ENCODE assay signal across 10 cellular contexts in genomic region chr9:134689320-134690181, GRCh38. TPM values are rescaled to one million over a fixed set of nuclear protein-coding genes. Genes with fewer than 3 reads are reported as not detected.
DNase-seq lines count a peak whose midpoint lies in the region; FAIRE-seq and TF ChIP-seq lines count a peak whose summit lies in the region.
"Had no signal": no experiment of that assay in that cellular context is flagged by ENCODE, and none has a peak within 500 bp of the region (broad histone marks: within the 10 kb centered on the region; RNA-seq: fewer than 3 reads in every experiment).

No MANE protein-coding gene starts in this region.

- no peaks in the 10 kb centered on the region for H3K27me3 ChIP-seq in astrocyte (ENCODE audit: insufficient read depth, low read length)
- H3K27me3 ChIP-seq in hepatocyte = no peaks in the 10 kb centered on the region
- no peaks in the 10 kb centered on the region for H3K27me3 ChIP-seq in small intestine (ENCODE audit: control insufficient read depth in 2 of 2, insufficient read depth in 2 of 2, low read length in 2 of 2)
- H3K27me3 ChIP-seq in effector memory CD4-positive, alpha-beta T cell (replicated peaks; ENCODE audit: control insufficient read depth, insufficient read depth, low read length, poor library complexity, severe bottlenecking) = no peaks in the 10 kb centered on the region

- TF ChIP-seq RAD21 in Ishikawa (IDR thresholded peaks at IDR 0.05; ENCODE audit: low read depth) = peak; percentile 46

- no peak overlapping the region for H2AFZ ChIP-seq in astrocyte (ENCODE audit: low read depth, low read length)
- no peak overlapping the region for H2AFZ ChIP-seq in hepatocyte

- peaks cover 3% of the 10 kb centered on the region for H3K9me3 Mint-ChIP-seq in astrocyte (ENCODE audit: unreplicated experiment)

- TF ChIP-seq EP300 in Ishikawa (IDR thresholded peaks at IDR 0.05; ENCODE audit: borderline replicate concordance) = no peak

- peaks cover 36% of the 10 kb centered on the region for H3K36me3 Mint-ChIP-seq in astrocyte (ENCODE audit: low read depth, unreplicated experiment)
- H3K36me3 Mint-ChIP-seq: CD4-positive, CD25-positive, alpha-beta regulatory T cell had no signal

- peaks cover 38% of the 10 kb centered on the region for H3K36me3 ChIP-seq in astrocyte (ENCODE audit: insufficient read depth, low read length)
- no peaks in the 10 kb centered on the region for H3K36me3 ChIP-seq in hepatocyte (replicated peaks; ENCODE audit: insufficient read depth, low read depth)
- no peaks in the 10 kb centered on the region for H3K36me3 ChIP-seq in small intestine (ENCODE audit: control insufficient read depth in 2 of 2, insufficient read depth in 2 of 2, low read length in 2 of 2)
- no peaks in the 10 kb centered on the region for H3K36me3 ChIP-seq in effector memory CD4-positive, alpha-beta T cell (ENCODE audit: control insufficient read depth, insufficient read depth, low read length)

- peak overlapping the region; percentile 32 for H3K4me2 ChIP-seq in astrocyte (ENCODE audit: low read length)
- H3K4me2 ChIP-seq in hepatocyte = no peak overlapping the region

- H3K27ac Mint-ChIP-seq in astrocyte (ENCODE audit: unreplicated experiment) = peak overlapping the region; percentile 83
- H3K27ac Mint-ChIP-seq: CD4-positive, CD25-positive, alpha-beta regulatory T cell had no signal

- peak overlapping the region; percentile 63 for H3K9ac ChIP-seq in astrocyte (ENCODE audit: low read length)

- no peak for FAIRE-seq in astrocyte (lab: Jason Lieb, UNC)
- no peak for FAIRE-seq in small intestine (lab: Jason Lieb, UNC)

- peaks cover 100% of the 10 kb centered on the region for H4K20me1 ChIP-seq in astrocyte (ENCODE audit: insufficient read depth, low read length)
- peaks cover 96% of the 10 kb centered on the region for H4K20me1 ChIP-seq in hepatocyte (ENCODE audit: insufficient read depth, poor library complexity, severe bottlenecking)

- no peak overlapping the region for H3K4me3 Mint-ChIP-seq in astrocyte (ENCODE audit: unreplicated experiment)
- H3K4me3 Mint-ChIP-seq: CD4-positive, CD25-positive, alpha-beta regulatory T cell had no signal

- DNase-seq in NCI-H2029 (lab: John Stamatoyannopoulos, UW) = peak; percentile 10
- DNase-seq in NCI-H2029 treated with DMSO at 0.1 percent for 48 hours (lab: John Stamatoyannopoulos, UW) = no peak
- no peak for DNase-seq in astrocyte (ENCODE audit: low read depth)
- peak; percentile 69 for DNase-seq in hepatocyte (ENCODE audit: low spot score)
- DNase-seq in small intestine = peak; percentile 29
- no peak for DNase-seq in effector memory CD4-positive, alpha-beta T cell
- no peak for DNase-seq in GOT3 (lab: John Stamatoyannopoulos, UW)
- DNase-seq: CD4-positive, CD25-positive, alpha-beta regulatory T cell had no signal

- no peaks in the 10 kb centered on the region for H3K27me3 Mint-ChIP-seq in astrocyte (ENCODE audit: low read depth, unreplicated experiment)
- H3K27me3 Mint-ChIP-seq: CD4-positive, CD25-positive, alpha-beta regulatory T cell had no signal

- peaks cover 24% of the 10 kb centered on the region for H3K4me1 Mint-ChIP-seq in astrocyte (ENCODE audit: low read depth, unreplicated experiment)

- H3K27ac ChIP-seq in astrocyte (ENCODE audit: low read depth, low read length) (no peak overlapping the region), hepatocyte (no peak overlapping the region), small intestine (ENCODE audit: low read depth in 1 of 2, low read length in 1 of 2) (no peak overlapping the region)
- no peak overlapping the region for H3K27ac ChIP-seq in effector memory CD4-positive, alpha-beta T cell (ENCODE audit: insufficient read depth, low read length, poor library complexity, severe bottlenecking)

- TF ChIP-seq CTCF in astrocyte (IDR thresholded peaks at IDR 0.05; ENCODE audit: insufficient read depth, low read depth, low read length) (peak; percentile 66), hepatocyte (IDR thresholded peaks at IDR 0.05; ENCODE audit: poor library complexity) (peak; percentile 73)

- H3K9me3 ChIP-seq in astrocyte (ENCODE audit: insufficient read depth, low read depth, low read length) (peaks cover 6% of the 10 kb centered on the region), hepatocyte (ENCODE audit: low read depth) (no peaks in the 10 kb centered on the region), small intestine (ENCODE audit: control insufficient read depth, low read depth) (no peaks in the 10 kb centered on the region)
- H3K9me3 ChIP-seq in effector memory CD4-positive, alpha-beta T cell (ENCODE audit: control insufficient read depth, low read length) = no peaks in the 10 kb centered on the region

- WGBS in hepatocyte (ENCODE audit: low lambda C conversion rate, missing lambda C conversion rate) = 64% methylated on average over 20 of the region's 20 CpGs
- 38 to 45% (median 45%) methylated on average over 20 of the region's 20 CpGs for WGBS in small intestine, 3 donors

- H3K4me1 ChIP-seq in astrocyte (ENCODE audit: insufficient read depth, low read length) = peaks cover 23% of the 10 kb centered on the region
- no peaks in the 10 kb centered on the region for H3K4me1 ChIP-seq in hepatocyte (ENCODE audit: insufficient read depth)
- no peaks in the 10 kb centered on the region for H3K4me1 ChIP-seq in small intestine (ENCODE audit: control insufficient read depth in 2 of 2, insufficient read depth in 1 of 2, low read depth in 1 of 2, low read length in 1 of 2)
- H3K4me1 ChIP-seq in effector memory CD4-positive, alpha-beta T cell (ENCODE audit: control insufficient read depth, insufficient read depth, low read length, poor library complexity, severe bottlenecking) = no peaks in the 10 kb centered on the region

- H3K4me3 ChIP-seq in astrocyte (ENCODE audit: insufficient read depth, low read depth, low read length) (no peak overlapping the region), hepatocyte (no peak overlapping the region), small intestine (ENCODE audit: low read depth in 1 of 2, low read length in 2 of 2) (no peak overlapping the region)
- H3K4me3 ChIP-seq in effector memory CD4-positive, alpha-beta T cell (ENCODE audit: insufficient read depth, low read depth, low read length, poor library complexity, severe bottlenecking) = no peak overlapping the region

- no peaks in the 10 kb centered on the region for H3K9me2 ChIP-seq in hepatocyte (replicated peaks; ENCODE audit: insufficient read depth)

- H3K79me2 ChIP-seq in astrocyte (ENCODE audit: insufficient read depth, low read length) = peaks cover 99% of the 10 kb centered on the region
- peaks cover 82% of the 10 kb centered on the region for H3K79me2 ChIP-seq in hepatocyte

TF ChIP-seq in Ishikawa, 13 proteins besides CTCF, POLR2A, EP300 and RAD21:
- TF ChIP-seq TCF12 (IDR thresholded peaks at IDR 0.05; ENCODE audit: low read depth) = no peak
- TF ChIP-seq EGR1 (IDR thresholded peaks at IDR 0.05) = no peak
- no peak for TF ChIP-seq CREB1 (IDR thresholded peaks at IDR 0.05; ENCODE audit: low read depth)
- TF ChIP-seq NFIC (IDR thresholded peaks at IDR 0.05) = no peak
- TF ChIP-seq TAF1 (IDR thresholded peaks at IDR 0.05; ENCODE audit: low read depth) = no peak
- no peak for TF ChIP-seq ZBTB7A (IDR thresholded peaks at IDR 0.05; ENCODE audit: low read depth)
- no peak for TF ChIP-seq FOXM1 (IDR thresholded peaks at IDR 0.05; ENCODE audit: borderline replicate concordance, low read depth)
- TF ChIP-seq, protein P1, sequence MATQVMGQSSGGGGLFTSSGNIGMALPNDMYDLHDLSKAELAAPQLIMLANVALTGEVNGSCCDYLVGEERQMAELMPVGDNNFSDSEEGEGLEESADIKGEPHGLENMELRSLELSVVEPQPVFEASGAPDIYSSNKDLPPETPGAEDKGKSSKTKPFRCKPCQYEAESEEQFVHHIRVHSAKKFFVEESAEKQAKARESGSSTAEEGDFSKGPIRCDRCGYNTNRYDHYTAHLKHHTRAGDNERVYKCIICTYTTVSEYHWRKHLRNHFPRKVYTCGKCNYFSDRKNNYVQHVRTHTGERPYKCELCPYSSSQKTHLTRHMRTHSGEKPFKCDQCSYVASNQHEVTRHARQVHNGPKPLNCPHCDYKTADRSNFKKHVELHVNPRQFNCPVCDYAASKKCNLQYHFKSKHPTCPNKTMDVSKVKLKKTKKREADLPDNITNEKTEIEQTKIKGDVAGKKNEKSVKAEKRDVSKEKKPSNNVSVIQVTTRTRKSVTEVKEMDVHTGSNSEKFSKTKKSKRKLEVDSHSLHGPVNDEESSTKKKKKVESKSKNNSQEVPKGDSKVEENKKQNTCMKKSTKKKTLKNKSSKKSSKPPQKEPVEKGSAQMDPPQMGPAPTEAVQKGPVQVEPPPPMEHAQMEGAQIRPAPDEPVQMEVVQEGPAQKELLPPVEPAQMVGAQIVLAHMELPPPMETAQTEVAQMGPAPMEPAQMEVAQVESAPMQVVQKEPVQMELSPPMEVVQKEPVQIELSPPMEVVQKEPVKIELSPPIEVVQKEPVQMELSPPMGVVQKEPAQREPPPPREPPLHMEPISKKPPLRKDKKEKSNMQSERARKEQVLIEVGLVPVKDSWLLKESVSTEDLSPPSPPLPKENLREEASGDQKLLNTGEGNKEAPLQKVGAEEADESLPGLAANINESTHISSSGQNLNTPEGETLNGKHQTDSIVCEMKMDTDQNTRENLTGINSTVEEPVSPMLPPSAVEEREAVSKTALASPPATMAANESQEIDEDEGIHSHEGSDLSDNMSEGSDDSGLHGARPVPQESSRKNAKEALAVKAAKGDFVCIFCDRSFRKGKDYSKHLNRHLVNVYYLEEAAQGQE (IDR thresholded peaks at IDR 0.05; ENCODE audit: low read depth) = no peak
- TF ChIP-seq TEAD4 (IDR thresholded peaks at IDR 0.05) = no peak
- TF ChIP-seq, protein P2, sequence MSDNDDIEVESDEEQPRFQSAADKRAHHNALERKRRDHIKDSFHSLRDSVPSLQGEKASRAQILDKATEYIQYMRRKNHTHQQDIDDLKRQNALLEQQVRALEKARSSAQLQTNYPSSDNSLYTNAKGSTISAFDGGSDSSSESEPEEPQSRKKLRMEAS (IDR thresholded peaks at IDR 0.05) = no peak
- no peak for TF ChIP-seq YY1 (IDR thresholded peaks at IDR 0.05; ENCODE audit: low read depth)
- TF ChIP-seq CEBPB (IDR thresholded peaks at IDR 0.05) = no peak
- TF ChIP-seq USF1 (IDR thresholded peaks at IDR 0.05) = no peak
TF ChIP-seq in Ishikawa: peak in this region for 0.

RNA-seq across cellular contexts. Expression of gene COL5A1, which starts 47.9 kb away (rescaled TPM):
- 1,055 and 1,568 TPM in 2 replicates for total RNA-seq in astrocyte
- total RNA-seq in hepatocyte = 163 and 342 TPM in 2 replicates
- polyA plus RNA-seq in hepatocyte = 347 and 371 TPM in 2 replicates
- polyA plus RNA-seq in small intestine = 1 to 10 TPM in 2 of 3 donors, under 1 TPM in 1; 0.22 to 9.5 (median 1.4) TPM
- total RNA-seq: activated CD8-positive, alpha-beta memory T cell treated with anti-CD3 and anti-CD28 coated beads for 36 hours had no signal

Comparison
In these comparisons a context has a peak if more than half of its experiments do, and no peak if none do; other contexts are left out.
1. DNase-seq: peak in NCI-H2029 (single experiment), hepatocyte (single experiment) and small intestine (single experiment); none in NCI-H2029 treated with DMSO at 0.1 percent for 48 hours (single experiment), astrocyte (single experiment), effector memory CD4-positive, alpha-beta T cell (0 of 3) and GOT3 (single experiment).